20 cellular contexts compared by ENCODE assay signal in the genomic region with DNA sequence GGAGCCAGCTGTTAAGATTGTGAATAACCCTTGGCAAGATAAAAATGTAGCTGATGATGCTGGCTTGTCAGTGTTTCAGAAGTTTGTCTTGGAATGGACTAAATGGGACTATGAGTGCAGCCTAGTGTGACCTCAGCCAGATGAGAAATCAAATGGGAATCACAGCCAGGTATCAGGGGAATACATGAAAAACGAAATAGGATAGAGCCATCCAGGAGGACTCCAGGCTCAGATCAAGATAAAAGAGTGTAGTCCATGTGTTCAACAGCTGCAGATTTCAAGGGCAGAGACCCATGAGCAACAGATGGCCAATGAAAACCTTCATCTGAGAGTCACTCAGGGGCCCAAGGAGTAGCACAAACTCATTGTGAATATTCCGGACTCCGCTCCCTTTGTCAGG.
"Had no signal": no experiment of that assay in that cellular context is flagged by ENCODE, and none has a peak within 500 bp of the region (broad histone marks: within the 10 kb centered on the region; RNA-seq: fewer than 3 reads in every experiment).

No MANE protein-coding gene starts in this region.

- H3K27me3 ChIP-seq: breast epithelium, gastroesophageal sphincter, left lung, sigmoid colon, tibial artery had no signal

- H3K9me3 ChIP-seq: psoas muscle, sigmoid colon had no signal

- H3K27ac ChIP-seq: breast epithelium, gastroesophageal sphincter, left lung, psoas muscle, sigmoid colon, tibial artery had no signal

- H3K36me3 ChIP-seq: breast epithelium, gastroesophageal sphincter, left lung, sigmoid colon, tibial artery had no signal

- ATAC-seq: gastroesophageal sphincter; left lung; psoas muscle; stimulated activated effector memory CD8-positive, alpha-beta T cell treated with anti-CD3 and anti-CD28 coated beads, Interleukin-12 subunit alpha, Interleukin-12 subunit beta, amount 100 ng/mL, for 72 hours had no signal

- H3K4me3 ChIP-seq: breast epithelium, gastroesophageal sphincter, left lung, psoas muscle, sigmoid colon, tibial artery had no signal

- DNase-seq: activated CD4-positive, alpha-beta T cell treated with anti-CD3 and anti-CD28 coated beads for 1 hour; activated CD4-positive, alpha-beta T cell treated with anti-CD3 and anti-CD28 coated beads, Interleukin-2, amount 50 U/mL, for 4 hours; activated naive CD4-positive, alpha-beta T cell; activated naive CD8-positive, alpha-beta T cell treated with anti-CD3 and anti-CD28 coated beads, Interleukin-2, amount 10 ng/mL, durations not matched to agents 7 days and 5 days; activated T-cell treated with anti-CD3 and anti-CD28 coated beads for 4 hours; anterior cingulate cortex; dermis blood vessel endothelial cell; hippocampal formation; kidney; left lung; psoas muscle; sigmoid colon; stimulated activated CD4-positive, alpha-beta T cell treated with anti-CD3 and anti-CD28 coated beads, Interleukin-12 subunit alpha, Interleukin-12 subunit beta, amount 100 ng/mL, for 4 hours; stimulated activated CD4-positive, alpha-beta T cell treated with anti-CD3 and anti-CD28 coated beads, Interleukin-2, amount 100 ng/mL, for 24 hours; T-helper 1 cell; T1000; tibial artery had no signal
